26 cellular contexts compared by ENCODE assay signal in genomic region chr4:119523399-119523798, GRCh38.
"Had no signal": no experiment of that assay in that cellular context is flagged by ENCODE, and none has a peak within 500 bp of the region (broad histone marks: within the 10 kb centered on the region; RNA-seq: fewer than 3 reads in every experiment).

No MANE protein-coding gene starts in this region.

- H3K4me2 ChIP-seq: hepatocyte had no signal

- H3K27me3 Mint-ChIP-seq: activated CD4-positive, alpha-beta T cell treated with anti-CD3 and anti-CD28 coated beads, Interleukin-2, amount 10 ng/mL, durations not matched to agents 7 days and 5 days; activated CD8-positive, alpha-beta T cell treated with anti-CD3 and anti-CD28 coated beads for 36 hours; naive B cell; T-helper 17 cell had no signal

- H3K4me3 ChIP-seq: hepatocyte, pancreas, psoas muscle, right atrium auricular region, spleen had no signal

- H3K27ac Mint-ChIP-seq: activated CD4-positive, alpha-beta T cell treated with anti-CD3 and anti-CD28 coated beads, Interleukin-2, amount 10 ng/mL, durations not matched to agents 7 days and 5 days; activated CD8-positive, alpha-beta T cell treated with anti-CD3 and anti-CD28 coated beads for 36 hours; activated naive CD4-positive, alpha-beta T cell treated with anti-CD3 and anti-CD28 coated beads, Interleukin-2, amount 50 U/mL, for 72 hours; T-helper 17 cell; WTC11 had no signal

- H3K36me3 ChIP-seq: brain microvascular endothelial cell, right atrium auricular region had no signal

- H3K27ac ChIP-seq: hepatocyte, pancreas, psoas muscle, right atrium auricular region, spleen had no signal

- H3K79me2 ChIP-seq: hepatocyte had no signal

- H3K36me3 Mint-ChIP-seq: activated naive CD4-positive, alpha-beta T cell treated with anti-CD3 and anti-CD28 coated beads, Interleukin-2, amount 50 U/mL, for 72 hours had no signal

- H3K27me3 ChIP-seq: brain microvascular endothelial cell, hepatocyte, pancreas, right atrium auricular region, spleen had no signal

- H2AFZ ChIP-seq: hepatocyte had no signal

- H3K9me3 Mint-ChIP-seq: activated CD4-positive, alpha-beta T cell treated with anti-CD3 and anti-CD28 coated beads, Interleukin-2, amount 10 ng/mL, durations not matched to agents 7 days and 5 days; activated CD8-positive, alpha-beta T cell treated with anti-CD3 and anti-CD28 coated beads for 36 hours; activated naive CD4-positive, alpha-beta T cell treated with anti-CD3 and anti-CD28 coated beads, Interleukin-2, amount 50 U/mL, for 72 hours; naive B cell; WTC11 had no signal

- H3K4me1 Mint-ChIP-seq: activated CD4-positive, alpha-beta T cell treated with anti-CD3 and anti-CD28 coated beads, Interleukin-2, amount 10 ng/mL, durations not matched to agents 7 days and 5 days; naive B cell; T-helper 17 cell had no signal

- FAIRE-seq: frontal cortex, keratinocyte, pancreas, urothelium cell line had no signal

- H3K9me3 ChIP-seq: pancreas, psoas muscle, right atrium auricular region, spleen had no signal

- H3K4me3 Mint-ChIP-seq: activated CD4-positive, alpha-beta T cell treated with anti-CD3 and anti-CD28 coated beads, Interleukin-2, amount 10 ng/mL, durations not matched to agents 7 days and 5 days; activated CD8-positive, alpha-beta T cell treated with anti-CD3 and anti-CD28 coated beads for 36 hours; naive B cell; T-helper 17 cell; WTC11 had no signal

- H3K4me1 ChIP-seq: pancreas, spleen had no signal

- ATAC-seq: activated CD8-positive, alpha-beta T cell treated with anti-CD3 and anti-CD28 coated beads for 36 hours; esophagus mucosa; left cardiac atrium; pancreas; psoas muscle; T-helper 17 cell; WTC11 had no signal

- DNase-seq: activated CD4-positive, alpha-beta T cell treated with anti-CD3 and anti-CD28 coated beads for 1 hour; activated CD4-positive, alpha-beta T cell treated with anti-CD3 and anti-CD28 coated beads, Interleukin-2, amount 10 ng/mL, durations not matched to agents 7 days and 5 days; activated CD8-positive, alpha-beta T cell treated with anti-CD3 and anti-CD28 coated beads for 36 hours; activated naive CD4-positive, alpha-beta T cell; activated T-cell treated with anti-CD3 and anti-CD28 coated beads, Interleukin-2, amount 50 U/mL, for 48 hours; aorta; brain microvascular endothelial cell; cortex of kidney; left cardiac atrium; mammary epithelial cell; naive B cell; pancreas; psoas muscle; spleen; stimulated activated naive CD4-positive, alpha-beta T cell treated with Interleukin-2 at 50 U/mL for 16 hours; T-helper 17 cell; T1000; trophoblast cell had no signal
